Comparison of ENCODE assay signal across 1 cellular context in the genomic region with DNA sequence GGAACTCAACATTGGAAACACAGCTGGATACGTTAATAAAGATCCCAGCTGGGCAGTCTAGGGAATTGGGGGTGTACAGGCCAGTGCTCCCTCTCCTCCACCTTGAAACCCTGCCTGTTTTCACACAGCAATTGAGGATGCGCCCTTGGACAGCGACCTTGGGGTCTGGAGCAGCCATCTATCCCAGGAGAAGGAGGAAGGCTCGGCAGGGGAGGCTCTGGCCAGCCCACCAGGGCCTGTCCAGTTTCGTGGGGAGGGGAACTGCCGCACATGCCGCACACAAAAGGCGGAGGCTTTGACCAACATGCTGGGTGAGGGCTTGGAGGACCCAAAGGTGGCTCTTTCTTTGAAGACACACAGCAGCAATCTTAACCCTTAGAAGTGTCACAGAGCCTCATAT.
TF ChIP-seq lines count a peak whose summit lies in the region.

No MANE protein-coding gene starts in this region.

TF ChIP-seq in WTC11, 78 proteins besides CTCF, POLR2A, EP300 and RAD21 (continued from another document):
- TF ChIP-seq, protein P1, sequence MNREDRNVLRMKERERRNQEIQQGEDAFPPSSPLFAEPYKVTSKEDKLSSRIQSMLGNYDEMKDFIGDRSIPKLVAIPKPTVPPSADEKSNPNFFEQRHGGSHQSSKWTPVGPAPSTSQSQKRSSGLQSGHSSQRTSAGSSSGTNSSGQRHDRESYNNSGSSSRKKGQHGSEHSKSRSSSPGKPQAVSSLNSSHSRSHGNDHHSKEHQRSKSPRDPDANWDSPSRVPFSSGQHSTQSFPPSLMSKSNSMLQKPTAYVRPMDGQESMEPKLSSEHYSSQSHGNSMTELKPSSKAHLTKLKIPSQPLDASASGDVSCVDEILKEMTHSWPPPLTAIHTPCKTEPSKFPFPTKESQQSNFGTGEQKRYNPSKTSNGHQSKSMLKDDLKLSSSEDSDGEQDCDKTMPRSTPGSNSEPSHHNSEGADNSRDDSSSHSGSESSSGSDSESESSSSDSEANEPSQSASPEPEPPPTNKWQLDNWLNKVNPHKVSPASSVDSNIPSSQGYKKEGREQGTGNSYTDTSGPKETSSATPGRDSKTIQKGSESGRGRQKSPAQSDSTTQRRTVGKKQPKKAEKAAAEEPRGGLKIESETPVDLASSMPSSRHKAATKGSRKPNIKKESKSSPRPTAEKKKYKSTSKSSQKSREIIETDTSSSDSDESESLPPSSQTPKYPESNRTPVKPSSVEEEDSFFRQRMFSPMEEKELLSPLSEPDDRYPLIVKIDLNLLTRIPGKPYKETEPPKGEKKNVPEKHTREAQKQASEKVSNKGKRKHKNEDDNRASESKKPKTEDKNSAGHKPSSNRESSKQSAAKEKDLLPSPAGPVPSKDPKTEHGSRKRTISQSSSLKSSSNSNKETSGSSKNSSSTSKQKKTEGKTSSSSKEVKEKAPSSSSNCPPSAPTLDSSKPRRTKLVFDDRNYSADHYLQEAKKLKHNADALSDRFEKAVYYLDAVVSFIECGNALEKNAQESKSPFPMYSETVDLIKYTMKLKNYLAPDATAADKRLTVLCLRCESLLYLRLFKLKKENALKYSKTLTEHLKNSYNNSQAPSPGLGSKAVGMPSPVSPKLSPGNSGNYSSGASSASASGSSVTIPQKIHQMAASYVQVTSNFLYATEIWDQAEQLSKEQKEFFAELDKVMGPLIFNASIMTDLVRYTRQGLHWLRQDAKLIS (CRISPR knock-in tag; IDR thresholded peaks at IDR 0.05; ENCODE audit: borderline replicate concordance) = no peak
- TF ChIP-seq ZNF416 (CRISPR knock-in tag; IDR thresholded peaks at IDR 0.05) (no peak), TEAD4 (CRISPR knock-in tag; IDR thresholded peaks at IDR 0.05) (no peak), OVOL2 (CRISPR knock-in tag; IDR thresholded peaks at IDR 0.05; ENCODE audit: borderline replicate concordance) (no peak), NR3C1 (CRISPR knock-in tag; conservative IDR thresholded peaks at IDR 0.05; ENCODE audit: low read depth) (no peak), ZBTB21 (CRISPR knock-in tag; IDR thresholded peaks at IDR 0.05; ENCODE audit: borderline replicate concordance) (no peak), SMAD4 (CRISPR knock-in tag; IDR thresholded peaks at IDR 0.05) (no peak), TCF7 (CRISPR knock-in tag; IDR thresholded peaks at IDR 0.05; ENCODE audit: low read depth) (no peak), ELF4 (CRISPR knock-in tag; IDR thresholded peaks at IDR 0.05; ENCODE audit: low read depth) (no peak)
- TF ChIP-seq, protein P2, sequence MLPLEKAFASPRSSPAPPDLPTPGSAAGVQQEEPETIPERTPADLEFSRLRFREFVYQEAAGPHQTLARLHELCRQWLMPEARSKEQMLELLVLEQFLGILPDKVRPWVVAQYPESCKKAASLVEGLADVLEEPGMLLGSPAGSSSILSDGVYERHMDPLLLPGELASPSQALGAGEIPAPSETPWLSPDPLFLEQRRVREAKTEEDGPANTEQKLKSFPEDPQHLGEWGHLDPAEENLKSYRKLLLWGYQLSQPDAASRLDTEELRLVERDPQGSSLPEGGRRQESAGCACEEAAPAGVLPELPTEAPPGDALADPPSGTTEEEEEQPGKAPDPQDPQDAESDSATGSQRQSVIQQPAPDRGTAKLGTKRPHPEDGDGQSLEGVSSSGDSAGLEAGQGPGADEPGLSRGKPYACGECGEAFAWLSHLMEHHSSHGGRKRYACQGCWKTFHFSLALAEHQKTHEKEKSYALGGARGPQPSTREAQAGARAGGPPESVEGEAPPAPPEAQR (CRISPR knock-in tag; IDR thresholded peaks at IDR 0.05) = no peak
- TF ChIP-seq, protein P3, sequence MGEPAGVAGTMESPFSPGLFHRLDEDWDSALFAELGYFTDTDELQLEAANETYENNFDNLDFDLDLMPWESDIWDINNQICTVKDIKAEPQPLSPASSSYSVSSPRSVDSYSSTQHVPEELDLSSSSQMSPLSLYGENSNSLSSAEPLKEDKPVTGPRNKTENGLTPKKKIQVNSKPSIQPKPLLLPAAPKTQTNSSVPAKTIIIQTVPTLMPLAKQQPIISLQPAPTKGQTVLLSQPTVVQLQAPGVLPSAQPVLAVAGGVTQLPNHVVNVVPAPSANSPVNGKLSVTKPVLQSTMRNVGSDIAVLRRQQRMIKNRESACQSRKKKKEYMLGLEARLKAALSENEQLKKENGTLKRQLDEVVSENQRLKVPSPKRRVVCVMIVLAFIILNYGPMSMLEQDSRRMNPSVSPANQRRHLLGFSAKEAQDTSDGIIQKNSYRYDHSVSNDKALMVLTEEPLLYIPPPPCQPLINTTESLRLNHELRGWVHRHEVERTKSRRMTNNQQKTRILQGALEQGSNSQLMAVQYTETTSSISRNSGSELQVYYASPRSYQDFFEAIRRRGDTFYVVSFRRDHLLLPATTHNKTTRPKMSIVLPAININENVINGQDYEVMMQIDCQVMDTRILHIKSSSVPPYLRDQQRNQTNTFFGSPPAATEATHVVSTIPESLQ (CRISPR knock-in tag; IDR thresholded peaks at IDR 0.05) = no peak
- TF ChIP-seq, protein P4, sequence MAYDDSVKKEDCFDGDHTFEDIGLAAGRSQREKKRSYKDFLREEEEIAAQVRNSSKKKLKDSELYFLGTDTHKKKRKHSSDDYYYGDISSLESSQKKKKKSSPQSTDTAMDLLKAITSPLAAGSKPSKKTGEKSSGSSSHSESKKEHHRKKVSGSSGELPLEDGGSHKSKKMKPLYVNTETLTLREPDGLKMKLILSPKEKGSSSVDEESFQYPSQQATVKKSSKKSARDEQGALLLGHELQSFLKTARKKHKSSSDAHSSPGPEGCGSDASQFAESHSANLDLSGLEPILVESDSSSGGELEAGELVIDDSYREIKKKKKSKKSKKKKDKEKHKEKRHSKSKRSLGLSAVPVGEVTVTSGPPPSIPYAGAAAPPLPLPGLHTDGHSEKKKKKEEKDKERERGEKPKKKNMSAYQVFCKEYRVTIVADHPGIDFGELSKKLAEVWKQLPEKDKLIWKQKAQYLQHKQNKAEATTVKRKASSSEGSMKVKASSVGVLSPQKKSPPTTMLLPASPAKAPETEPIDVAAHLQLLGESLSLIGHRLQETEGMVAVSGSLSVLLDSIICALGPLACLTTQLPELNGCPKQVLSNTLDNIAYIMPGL (CRISPR knock-in tag; IDR thresholded peaks at IDR 0.05) = no peak
- TF ChIP-seq, protein P5, sequence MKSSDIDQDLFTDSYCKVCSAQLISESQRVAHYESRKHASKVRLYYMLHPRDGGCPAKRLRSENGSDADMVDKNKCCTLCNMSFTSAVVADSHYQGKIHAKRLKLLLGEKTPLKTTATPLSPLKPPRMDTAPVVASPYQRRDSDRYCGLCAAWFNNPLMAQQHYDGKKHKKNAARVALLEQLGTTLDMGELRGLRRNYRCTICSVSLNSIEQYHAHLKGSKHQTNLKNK (CRISPR knock-in tag; IDR thresholded peaks at IDR 0.05) = no peak
TF ChIP-seq in WTC11: peak in this region for 0.
